39 cellular contexts compared by ENCODE assay signal in the genomic region with DNA sequence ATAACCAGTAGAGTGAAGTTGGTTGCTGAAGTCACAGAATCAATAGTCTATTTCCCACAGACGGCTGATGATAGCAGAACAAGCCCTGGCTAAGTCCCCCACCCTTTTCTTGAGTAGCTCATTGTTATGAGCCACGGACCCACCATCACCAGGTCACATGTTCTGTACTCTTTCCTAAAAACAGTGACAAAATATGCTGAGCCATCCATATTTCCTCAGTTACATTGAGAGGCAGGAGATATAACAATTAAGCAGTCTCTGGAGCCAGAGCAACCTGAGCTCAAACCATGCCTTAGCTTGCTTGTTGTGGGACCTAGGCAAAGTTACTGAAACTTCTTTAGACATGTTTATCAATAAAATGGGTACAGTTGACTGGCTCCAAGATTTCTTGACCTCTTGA. TPM values are rescaled to one million over a fixed set of nuclear protein-coding genes. Genes with fewer than 3 reads are reported as not detected.
DNase-seq lines count a peak whose midpoint lies in the region; ATAC-seq, FAIRE-seq and TF ChIP-seq lines count a peak whose summit lies in the region.
"Had no signal": no experiment of that assay in that cellular context is flagged by ENCODE, and none has a peak within 500 bp of the region (broad histone marks: within the 10 kb centered on the region; RNA-seq: fewer than 3 reads in every experiment).

No MANE protein-coding gene starts in this region.

- BruUV-seq in HepG2 (replicated peaks; lab: Mats Ljungman, UMichigan) = no TSS peak
- no TSS peak for BruUV-seq in K562 (replicated peaks; lab: Mats Ljungman, UMichigan)

- TF ChIP-seq EP300 in HepG2 (IDR thresholded peaks at IDR 0.05; ENCODE audit: low read depth in 2 of 2, low read length in 2 of 2) (no peak), HepG2 (CRISPR knock-in tag; IDR thresholded peaks at IDR 0.05; ENCODE audit: borderline replicate concordance) (no peak), A549 (IDR thresholded peaks at IDR 0.05) (no peak), K562 (IDR thresholded peaks at IDR 0.05; ENCODE audit: low read length) (no peak)

- H2AFZ ChIP-seq in HepG2 (ENCODE audit: low read length) (no peak overlapping the region), K562 (ENCODE audit: low read depth, low read length) (no peak overlapping the region)

- FAIRE-seq in HepG2 (lab: Jason Lieb, UNC) (no peak), A549 (lab: Jason Lieb, UNC) (no peak), K562 (lab: Jason Lieb, UNC) (no peak)
- FAIRE-seq: A204.1, D721Med had no signal

- POLR2A ChIA-PET in HepG2 (lab: Yijun Ruan, JAX) (no interaction called here), A549 (lab: Yijun Ruan, JAX) (no interaction called here), K562 (lab: Yijun Ruan, JAX) (no interaction called here)

- CTCF ChIA-PET in HepG2 (lab: Yijun Ruan, JAX; ENCODE audit: low intra/inter-chr PET ratio, low total read pairs) (no interaction called here), A549 (lab: Yijun Ruan, JAX) (interaction anchor here (0.5 kb wide), 1 partner anchor 133 kb away, joined by 3 read pairs; no protein-coding TSS in a partner anchor), K562 (lab: Yijun Ruan, JAX; ENCODE audit: low intra/inter-chr PET ratio) (no interaction called here)

- 0% methylated on average over 2 of the region's 2 CpGs for WGBS in HepG2 (ENCODE audit: low lambda C conversion rate)
- 21% methylated on average over 2 of the region's 2 CpGs for WGBS in right lobe of liver (ENCODE audit: insufficient coverage, low coverage, low lambda C conversion rate, missing lambda C conversion rate)
- WGBS in A549 (ENCODE audit: missing lambda C conversion rate) = 24% methylated on average over 2 of the region's 2 CpGs
- 0% methylated on average over 2 of the region's 2 CpGs for WGBS in K562 (ENCODE audit: insufficient coverage, low coverage, missing lambda C conversion rate)

- in situ Hi-C loops in HepG2 (cut with HindIII; ENCODE audit: extremely low pct_ligation_motif_present, low pct_unique_long_range_greater_than_20kb) = no loop called here
- in situ Hi-C loops in K562 (cut with MboI) = no loop called here

- 0 out of 5 replicates have a peak, but pooled peaks cover 0 to 2% of the 10 kb centered on the region in 2 experiments for H3K36me3 ChIP-seq in HepG2 (replicated peaks in 1 of 2; ENCODE audit: control insufficient read depth in 1 of 2, insufficient read depth in 2 of 2, low read length in 2 of 2)
- H3K36me3 ChIP-seq in right lobe of liver = no peaks in the 10 kb centered on the region
- H3K36me3 ChIP-seq in K562 (ENCODE audit: control insufficient read depth, insufficient read depth, low read length) = peaks cover 7% of the 10 kb centered on the region
- H3K36me3 ChIP-seq: BE2C, BLaER1 had no signal

- no peaks in the 10 kb centered on the region for H3K27me3 ChIP-seq in HepG2 (ENCODE audit: control insufficient read depth in 1 of 2, insufficient read depth in 2 of 2, low read length in 2 of 2)
- no peaks in the 10 kb centered on the region for H3K27me3 ChIP-seq in right lobe of liver
- H3K27me3 ChIP-seq in K562 (ENCODE audit: control insufficient read depth in 2 of 2, insufficient read depth in 2 of 2, low read length in 2 of 2) = no peaks in the 10 kb centered on the region; a peak in 1 of 5 replicates
- H3K27me3 ChIP-seq: BE2C; BLaER1; BLaER1 treated with 17β-estradiol and CSF1 and Interleukin-3, amounts not matched to agents 10 nM and 100 nM had no signal

- intact Hi-C loops in HepG2 (cut with micrococcal nuclease; ENCODE audit: unreplicated experiment) (no loop called here), right lobe of liver (cut with DNase I) (no loop called here), K562 (cut with micrococcal nuclease) (no loop called here)

- H4K20me1 ChIP-seq in HepG2 (ENCODE audit: insufficient read depth, low read length) = no peaks in the 10 kb centered on the region
- H4K20me1 ChIP-seq in K562 (replicated peaks; ENCODE audit: control insufficient read depth, insufficient read depth, low read length) = no peaks in the 10 kb centered on the region
- H4K20me1 ChIP-seq: BLaER1; BLaER1 treated with 17β-estradiol and CSF1 and Interleukin-3, amounts not matched to agents 10 nM and 100 nM had no signal

- H3K4me3 ChIP-seq in HepG2 (replicated peaks in 1 of 3; ENCODE audit: insufficient read depth in 1 of 3, low read depth in 2 of 3, low read length in 3 of 3) (no peak overlapping the region), right lobe of liver (no peak overlapping the region), A549 (no peak overlapping the region), K562 (no peak overlapping the region)
- H3K4me3 ChIP-seq: BLaER1; BLaER1 treated with 17β-estradiol and CSF1 and Interleukin-3, amounts not matched to agents 10 nM and 100 nM had no signal

- ATAC-seq in HepG2 (no peak), right lobe of liver (no peak), A549 (no peak), K562 (no peak), GM21381 (IDR thresholded peaks at IDR 0.05; ENCODE audit: unreplicated experiment) (no peak)
- ATAC-seq: CD8-positive, alpha-beta T cell had no signal

- peaks cover 3% of the 10 kb centered on the region for H3K79me2 ChIP-seq in HepG2 (ENCODE audit: insufficient read depth, low read length)
- H3K79me2 ChIP-seq in K562 (ENCODE audit: control insufficient read depth, insufficient read depth, low read length) = peaks cover 13% of the 10 kb centered on the region

- TF ChIP-seq CTCF in HepG2 (CRISPR knock-in tag; IDR thresholded peaks at IDR 0.05) (no peak), right lobe of liver (IDR thresholded peaks at IDR 0.05) (no peak), A549 (IDR thresholded peaks at IDR 0.05) (no peak), K562 (IDR thresholded peaks at IDR 0.05 in 2 of 3, conservative IDR thresholded peaks at IDR 0.05 in 1 of 3; ENCODE audit: insufficient read depth in 2 of 3, low read depth in 1 of 3, low read length in 3 of 3) (no peak)

- H3K9ac ChIP-seq in HepG2 (ENCODE audit: insufficient read depth, low read depth, low read length) (no peak overlapping the region), K562 (ENCODE audit: insufficient read depth in 1 of 2, low read depth in 2 of 2, low read length in 2 of 2) (no peak overlapping the region)
- H3K9ac ChIP-seq: BLaER1; BLaER1 treated with 17β-estradiol and CSF1 and Interleukin-3, amounts not matched to agents 10 nM and 100 nM had no signal

- no peaks in the 10 kb centered on the region for H3K9me1 ChIP-seq in K562 (ENCODE audit: control insufficient read depth, insufficient read depth, low read length)

- no peak overlapping the region for H3K4me2 ChIP-seq in HepG2 (ENCODE audit: low read depth, low read length)
- no peak overlapping the region for H3K4me2 ChIP-seq in A549
- H3K4me2 ChIP-seq in K562 (ENCODE audit: insufficient read depth, low read length) = no peak overlapping the region
- H3K4me2 ChIP-seq: BLaER1; BLaER1 treated with 17β-estradiol and CSF1 and Interleukin-3, amounts not matched to agents 10 nM and 100 nM had no signal

- DNase-seq in HepG2 (ENCODE audit: low spot score) (no peak), right lobe of liver (no peak), A549 (ENCODE audit: low read depth in 1 of 2, low spot score in 1 of 2) (no peak), K562 (ENCODE audit: extremely low read depth in 1 of 4, low spot score in 3 of 4) (no peak), NCI-H345 treated with DMSO at 0.1 percent for 48 hours (lab: John Stamatoyannopoulos, UW; ENCODE audit: unreplicated experiment) (no peak)
- DNase-seq: 8988T; ACHN; AML-193; BE2C; C1 segment of cervical spinal cord; Caco-2; Calu3; CD4-positive, alpha-beta memory T cell; CD4-positive, alpha-beta T cell; CD4-positive, CD25-positive, alpha-beta regulatory T cell; CD8-positive, alpha-beta memory T cell; CD8-positive, alpha-beta T cell; COR-L47; DMS 273 treated with DMSO at 0.1 percent for 48 hours; DMS153; DMS53; DMS79; DMS79 treated with DMSO at 0.1 percent for 48 hours; DND-41; EL had no signal

- H3K9me3 ChIP-seq in HepG2 (ENCODE audit: low read length) (no peaks in the 10 kb centered on the region), right lobe of liver (no peaks in the 10 kb centered on the region), A549 (no peaks in the 10 kb centered on the region), K562 (replicated peaks; ENCODE audit: control insufficient read depth, insufficient read depth, low read depth, low read length) (no peaks in the 10 kb centered on the region)
- H3K9me3 ChIP-seq: BE2C; BLaER1; BLaER1 treated with 17β-estradiol and CSF1 and Interleukin-3, amounts not matched to agents 10 nM and 100 nM; Caco-2 had no signal

- H3K4me1 ChIP-seq in HepG2 (ENCODE audit: insufficient read depth, low read length) (peaks cover 11% of the 10 kb centered on the region; the same call in 1 of the 2 replicates), right lobe of liver (no peaks in the 10 kb centered on the region), A549 (peaks cover 5% of the 10 kb centered on the region; the same call in 2 of the 3 replicates), K562 (replicated peaks in 1 of 2; ENCODE audit: control insufficient read depth in 2 of 2, insufficient read depth in 2 of 2, low read length in 2 of 2) (peaks cover 4 to 6% of the 10 kb centered on the region in 2 experiments; a peak in 3 of 5 replicates)
- H3K4me1 ChIP-seq: BE2C, Caco-2 had no signal

- TF ChIP-seq POLR2A in HepG2 (IDR thresholded peaks at IDR 0.05; ENCODE audit: insufficient read depth in 1 of 2, low read depth in 2 of 2, low read length in 2 of 2) = no peak
- TF ChIP-seq POLR2A in right lobe of liver (IDR thresholded peaks at IDR 0.05) = no peak
- TF ChIP-seq POLR2A in A549 (IDR thresholded peaks at IDR 0.05; ENCODE audit: low read length) = no peak
- no peak for TF ChIP-seq POLR2A in K562 (conservative IDR thresholded peaks at IDR 0.05)

- TF ChIP-seq RAD21 in HepG2 (CRISPR knock-in tag; IDR thresholded peaks at IDR 0.05) (no peak), A549 (conservative IDR thresholded peaks at IDR 0.05 in 1 of 2, IDR thresholded peaks at IDR 0.05 in 1 of 2) (no peak), K562 (CRISPR knock-in tag; conservative IDR thresholded peaks at IDR 0.05 in 1 of 2, IDR thresholded peaks at IDR 0.05 in 1 of 2) (no peak)

- H3K27ac ChIP-seq in HepG2 (ENCODE audit: extremely low read length, insufficient read depth, low read length) = no peak overlapping the region
- no peak overlapping the region for H3K27ac ChIP-seq in right lobe of liver
- H3K27ac ChIP-seq in A549 = no peak overlapping the region
- H3K27ac ChIP-seq in K562 (ENCODE audit: extremely low read depth, low read depth, low read length) = no peak overlapping the region
- H3K27ac ChIP-seq: 22Rv1; BLaER1; BLaER1 treated with 17β-estradiol and CSF1 and Interleukin-3, amounts not matched to agents 10 nM and 100 nM; C4-2B had no signal

RNA-seq across cellular contexts. Expression of gene CSTF2, which starts 2.9 kb away (rescaled TPM):
- 26.7 and 37.1 TPM in 2 replicates for total RNA-seq in HepG2 (2016; rRNA removed; fragmentation: Illumina TruSeq; extraction: Trizol)
- 2.6 TPM in 2 replicates for total RNA-seq in HepG2 (2016; cell fraction: cytosol; rRNA removed; fragmentation: Illumina TruSeq; extraction: Trizol; ENCODE audit: low read depth)
- total RNA-seq in HepG2 (2016; cell fraction: insoluble cytoplasmic fraction; rRNA removed; fragmentation: Illumina TruSeq; extraction: Trizol) = 28.4 and 38.8 TPM in 2 replicates
- total RNA-seq in HepG2 (2016; cell fraction: membrane; rRNA removed; fragmentation: Illumina TruSeq; extraction: Trizol) = 4.4 and 7.8 TPM in 2 replicates
- 15.9 and 17.5 TPM in 2 replicates for total RNA-seq in HepG2 (2016; cell fraction: nucleus; rRNA removed; fragmentation: Illumina TruSeq; extraction: Trizol)
- polyA plus RNA-seq in HepG2 (2011; rRNA removed) = 17.5 and 19.7 TPM in 2 replicates
- 16.1 and 18.3 TPM in 2 replicates for polyA plus RNA-seq in HepG2 (2011; cell fraction: cytosol; rRNA removed)
- polyA plus RNA-seq in HepG2 (2011; cell fraction: nucleus; rRNA removed) = 22.1 and 24.2 TPM in 2 replicates
- polyA plus RNA-seq in HepG2 (2012) = 13.3 and 15.0 TPM in 2 replicates
- polyA plus RNA-seq in HepG2 (2016; cell fraction: cytosol; fragmentation: Illumina TruSeq; extraction: Trizol; ENCODE audit: low read depth) = 1.8 and 2.3 TPM in 2 replicates
- polyA plus RNA-seq in HepG2 (2016; cell fraction: insoluble cytoplasmic fraction; fragmentation: Illumina TruSeq; extraction: Trizol; ENCODE audit: low read depth) = 36.3 and 37.4 TPM in 2 replicates
- 3.6 and 3.7 TPM in 2 replicates for polyA plus RNA-seq in HepG2 (2016; cell fraction: membrane; fragmentation: Illumina TruSeq; extraction: Trizol; ENCODE audit: low read depth)
- polyA plus RNA-seq in HepG2 (2016; cell fraction: nucleus; fragmentation: Illumina TruSeq; extraction: Trizol; ENCODE audit: insufficient read depth, low read depth) = 18.3 and 22.2 TPM in 2 replicates
- polyA minus RNA-seq in HepG2 (2011; rRNA and poly(A)+ RNA removed; ENCODE audit: low replicate concordance) = 17.2 and 69.4 TPM in 2 replicates
- polyA minus RNA-seq in HepG2 (2011; cell fraction: cytosol; rRNA and poly(A)+ RNA removed) = 7.8 and 9.5 TPM in 2 replicates
- 12.4 and 13.7 TPM in 2 replicates for polyA minus RNA-seq in HepG2 (2011; cell fraction: nucleus; rRNA and poly(A)+ RNA removed)
- 10 to 100 TPM in 1 of 6 experiments, 1 to 10 TPM in 5; 5.1 to 10.3 (median 5.5) TPM for total RNA-seq in right lobe of liver
- polyA plus RNA-seq in A549 (2011; rRNA removed) = 47.0 and 59.2 TPM in 2 replicates
- 38.1 and 39.1 TPM in 2 replicates for polyA plus RNA-seq in A549 (2012; cell fraction: cytosol; rRNA removed)
- polyA plus RNA-seq in A549 (2012; cell fraction: nucleus; rRNA removed) = 45.8 and 46.6 TPM in 2 replicates
- polyA plus RNA-seq in A549 (2017; fragmentation: RNase III; extraction: RNeasy Plus Mini Kit Qiagen cat#74134 plus additional on column Dnase treatment) = 32.9 to 36.0 TPM (median 33.2 TPM) in 3 replicates
- 35.0 and 40.5 TPM in 2 replicates for polyA minus RNA-seq in A549 (2011; rRNA and poly(A)+ RNA removed)
- total RNA-seq in K562 (2011; cell fraction: chromatin; rRNA removed; ENCODE audit: low replicate concordance) = 21.2 and 24.9 TPM in 2 replicates
- total RNA-seq in K562 (2011; cell fraction: nucleolus; rRNA removed) = 15.0 and 16.6 TPM in 2 replicates
- 12.5 and 16.9 TPM in 2 replicates for total RNA-seq in K562 (2011; cell fraction: nucleoplasm; rRNA removed)
- total RNA-seq in K562 (2014; rRNA removed) = 50.1 and 50.8 TPM in 2 replicates
- total RNA-seq in K562 (2014; rRNA removed; fragmentation: Illumina TruSeq; extraction: Trizol) = 33.8 and 35.2 TPM in 2 replicates
- 38.1 and 40.2 TPM in 2 replicates for total RNA-seq in K562 (2015; rRNA removed; fragmentation: Illumina TruSeq; extraction: Trizol)
- total RNA-seq in K562 (2021) = 43.0 and 46.4 TPM in 2 replicates
- polyA plus RNA-seq in K562 (2011; rRNA removed) = 44.5 and 57.9 TPM in 2 replicates
- polyA plus RNA-seq in K562 (2011; cell fraction: cytosol; rRNA removed) = 30.3 and 42.6 TPM in 2 replicates
- 44.7 and 51.3 TPM in 2 replicates for polyA plus RNA-seq in K562 (2011; cell fraction: nucleus; rRNA removed)
- 30.3 and 34.7 TPM in 2 replicates for polyA plus RNA-seq in K562 (2012)
- polyA plus RNA-seq in K562 (2014; fragmentation: Illumina TruSeq; extraction: Trizol) = 50.6 and 54.5 TPM in 2 replicates
- polyA plus RNA-seq in K562 (2014; fragmentation: Nextera tagmentation; extraction: Ambion mirVana) = 10 to 100 TPM; 11.6 to 12.0 TPM
- polyA plus RNA-seq in K562 (2014; rRNA removed) = 47.8 and 53.1 TPM in 2 replicates
- polyA minus RNA-seq in K562 (2011; rRNA and poly(A)+ RNA removed) = 34.6 and 47.1 TPM in 2 replicates
- 14.9 and 20.0 TPM in 2 replicates for polyA minus RNA-seq in K562 (2011; cell fraction: cytosol; rRNA and poly(A)+ RNA removed)
- polyA minus RNA-seq in K562 (2011; cell fraction: nucleus; rRNA and poly(A)+ RNA removed) = 10.9 and 17.9 TPM in 2 replicates

RNA-seq across cellular contexts. Expression of gene NOX1, which starts 56.8 kb away (rescaled TPM):
- not detected in 2 replicates for total RNA-seq in HepG2 (2016; rRNA removed; fragmentation: Illumina TruSeq; extraction: Trizol)
- total RNA-seq in HepG2 (2016; cell fraction: cytosol; rRNA removed; fragmentation: Illumina TruSeq; extraction: Trizol; ENCODE audit: low read depth) = not detected in 2 replicates
- total RNA-seq in HepG2 (2016; cell fraction: insoluble cytoplasmic fraction; rRNA removed; fragmentation: Illumina TruSeq; extraction: Trizol) = not detected in 2 replicates
- total RNA-seq in HepG2 (2016; cell fraction: membrane; rRNA removed; fragmentation: Illumina TruSeq; extraction: Trizol) = not detected in 2 replicates
- not detected in 2 replicates for total RNA-seq in HepG2 (2016; cell fraction: nucleus; rRNA removed; fragmentation: Illumina TruSeq; extraction: Trizol)
- polyA plus RNA-seq in HepG2 (2011; rRNA removed) = 0.07 and 0.10 TPM in 2 replicates
- 0.04 TPM in 1 of 2 replicates, not detected in the other for polyA plus RNA-seq in HepG2 (2011; cell fraction: cytosol; rRNA removed)
- polyA plus RNA-seq in HepG2 (2011; cell fraction: nucleus; rRNA removed) = not detected in 2 replicates
- polyA plus RNA-seq in HepG2 (2012) = 0.12 TPM in 1 of 2 replicates, not detected in the other
- polyA plus RNA-seq in HepG2 (2016; cell fraction: cytosol; fragmentation: Illumina TruSeq; extraction: Trizol; ENCODE audit: low read depth) = not detected in 2 replicates
- not detected in 2 replicates for polyA plus RNA-seq in HepG2 (2016; cell fraction: insoluble cytoplasmic fraction; fragmentation: Illumina TruSeq; extraction: Trizol; ENCODE audit: low read depth)
- not detected in 2 replicates for polyA plus RNA-seq in HepG2 (2016; cell fraction: membrane; fragmentation: Illumina TruSeq; extraction: Trizol; ENCODE audit: low read depth)
- polyA plus RNA-seq in HepG2 (2016; cell fraction: nucleus; fragmentation: Illumina TruSeq; extraction: Trizol; ENCODE audit: insufficient read depth, low read depth) = not detected in 2 replicates
- polyA minus RNA-seq in HepG2 (2011; rRNA and poly(A)+ RNA removed; ENCODE audit: low replicate concordance) = 0.21 TPM in 1 of 2 replicates, not detected in the other
- polyA minus RNA-seq in HepG2 (2011; cell fraction: cytosol; rRNA and poly(A)+ RNA removed) = not detected in 2 replicates
- polyA minus RNA-seq in HepG2 (2011; cell fraction: nucleus; rRNA and poly(A)+ RNA removed) = not detected in 2 replicates
- not detected for total RNA-seq in right lobe of liver
- polyA plus RNA-seq in A549 (2011; rRNA removed) = 1.4 and 2.4 TPM in 2 replicates
- polyA plus RNA-seq in A549 (2012; cell fraction: cytosol; rRNA removed) = 0.03 TPM in 2 replicates
- 0.04 TPM in 1 of 2 replicates, not detected in the other for polyA plus RNA-seq in A549 (2012; cell fraction: nucleus; rRNA removed)
- 0.07 TPM in 1 of 3 replicates, not detected in the others for polyA plus RNA-seq in A549 (2017; fragmentation: RNase III; extraction: RNeasy Plus Mini Kit Qiagen cat#74134 plus additional on column Dnase treatment)
- 1.7 and 3.9 TPM in 2 replicates for polyA minus RNA-seq in A549 (2011; rRNA and poly(A)+ RNA removed)
- total RNA-seq in K562 (2011; cell fraction: chromatin; rRNA removed; ENCODE audit: low replicate concordance) = not detected in 2 replicates
- total RNA-seq in K562 (2011; cell fraction: nucleolus; rRNA removed) = not detected in 2 replicates
- not detected in 2 replicates for total RNA-seq in K562 (2011; cell fraction: nucleoplasm; rRNA removed)
- total RNA-seq in K562 (2014; rRNA removed) = not detected in 2 replicates
- total RNA-seq in K562 (2014; rRNA removed; fragmentation: Illumina TruSeq; extraction: Trizol) = not detected in 2 replicates
- not detected in 2 replicates for total RNA-seq in K562 (2015; rRNA removed; fragmentation: Illumina TruSeq; extraction: Trizol)
- total RNA-seq in K562 (2021) = not detected in 2 replicates
- polyA plus RNA-seq in K562 (2011; rRNA removed) = not detected in 2 replicates
- not detected in 2 replicates for polyA plus RNA-seq in K562 (2011; cell fraction: cytosol; rRNA removed)
- not detected in 2 replicates for polyA plus RNA-seq in K562 (2011; cell fraction: nucleus; rRNA removed)
- not detected in 2 replicates for polyA plus RNA-seq in K562 (2012)
- not detected in 2 replicates for polyA plus RNA-seq in K562 (2014; fragmentation: Illumina TruSeq; extraction: Trizol)
- polyA plus RNA-seq in K562 (2014; fragmentation: Nextera tagmentation; extraction: Ambion mirVana) = under 1 TPM in 1 of 2 experiments, not detected in 1; 0.01 TPM
- not detected in 2 replicates for polyA plus RNA-seq in K562 (2014; rRNA removed)
- not detected in 2 replicates for polyA minus RNA-seq in K562 (2011; rRNA and poly(A)+ RNA removed)
- not detected in 2 replicates for polyA minus RNA-seq in K562 (2011; cell fraction: cytosol; rRNA and poly(A)+ RNA removed)
- polyA minus RNA-seq in K562 (2011; cell fraction: nucleus; rRNA and poly(A)+ RNA removed) = not detected in 2 replicates
- total RNA-seq: A172; A673; B cell; Calu3; CD4-positive, alpha-beta memory T cell; CD4-positive, CD25-positive, alpha-beta regulatory T cell; CD8-positive, alpha-beta memory T cell; CD8-positive, alpha-beta T cell; Daoy had no signal
- polyA plus RNA-seq: AG04450; BJ; CD14-positive monocyte; CD4-positive, alpha-beta memory T cell; CD4-positive, CD25-positive, alpha-beta regulatory T cell; CD8-positive, alpha-beta memory T cell had no signal

Comparison
In these comparisons a context has a peak if more than half of its experiments do, and no peak if none do; other contexts are left out.
1. Of the 241 proteins assayed by ChIP-seq in both HepG2 and K562: peak only in HepG2: MAFF and MAFK; only in K562: MAFG; in both: none; in neither: 238.